32 cellular contexts compared by ENCODE assay signal in genomic region chr2:4295680-4296079, GRCh38.
DNase-seq lines count a peak whose midpoint lies in the region; ATAC-seq and TF ChIP-seq lines count a peak whose summit lies in the region.
"Had no signal": no experiment of that assay in that cellular context is flagged by ENCODE, and none has a peak within 500 bp of the region (broad histone marks: within the 10 kb centered on the region; RNA-seq: fewer than 3 reads in every experiment).

No MANE protein-coding gene starts in this region.

- CTCF ChIA-PET in HEK293T (lab: Yijun Ruan, JAX): no interaction called here

- no peaks in the 10 kb centered on the region for H3K9me2 ChIP-seq in neural cell (ENCODE audit: insufficient read depth, low read length)

- no peak for TF ChIP-seq RAD21 in neural cell (conservative IDR thresholded peaks at IDR 0.05)

- H3K9me3 ChIP-seq in BLaER1 (peaks cover 65% of the 10 kb centered on the region), neural cell (ENCODE audit: low read length) (no peaks in the 10 kb centered on the region), mucosa of descending colon (peaks cover 59% of the 10 kb centered on the region)
- H3K9me3 ChIP-seq: BE2C, Caco-2 had no signal

- peaks cover 8% of the 10 kb centered on the region; the same call in 1 of the 2 replicates for H3K36me3 ChIP-seq in BLaER1
- H3K36me3 ChIP-seq in neural cell (ENCODE audit: insufficient read depth, low read length): no peaks in the 10 kb centered on the region
- H3K36me3 ChIP-seq in mucosa of descending colon (ENCODE audit: low read depth): no peaks in the 10 kb centered on the region
- H3K36me3 ChIP-seq: BE2C had no signal

- TF ChIP-seq CTCF in neural cell (IDR thresholded peaks at IDR 0.05; ENCODE audit: poor library complexity, severe bottlenecking) (no peak), mucosa of descending colon (IDR thresholded peaks at IDR 0.05) (no peak)

- ATAC-seq in mucosa of descending colon (no peak), GM19395 (IDR thresholded peaks at IDR 0.05; ENCODE audit: unreplicated experiment) (no peak)
- ATAC-seq: A549; CD8-positive, alpha-beta T cell had no signal

- peak; percentile 96 for TF ChIP-seq EP300 in neural cell (conservative IDR thresholded peaks at IDR 0.05; ENCODE audit: poor library complexity, severe bottlenecking)

- H3K4me2 ChIP-seq in BLaER1 (no peak overlapping the region), neural cell (ENCODE audit: low read length) (no peak overlapping the region)
- H3K4me2 ChIP-seq: A549 had no signal

- H3F3A ChIP-seq in neural cell (ENCODE audit: insufficient read depth, low read length, poor library complexity, severe bottlenecking): no peaks in the 10 kb centered on the region

- H3K4me3 ChIP-seq in BLaER1 (peak overlapping the region; percentile 30; the same call in 1 of the 2 replicates), neural cell (ENCODE audit: low read length) (no peak overlapping the region), mucosa of descending colon (no peak overlapping the region)
- H3K4me3 ChIP-seq: A549 had no signal

- POLR2A ChIA-PET in HEK293T (lab: Yijun Ruan, JAX): no interaction called here

- peaks cover 82% of the 10 kb centered on the region for H3K4me1 ChIP-seq in BLaER1
- no peaks in the 10 kb centered on the region for H3K4me1 ChIP-seq in mucosa of descending colon (ENCODE audit: low read depth)
- H3K4me1 ChIP-seq: A549, BE2C, Caco-2 had no signal

- intact Hi-C loops in mucosa of descending colon (cut with DNase I, micrococcal nuclease): no loop called here

- H3K27me3 ChIP-seq in BLaER1 (no peaks in the 10 kb centered on the region), neural cell (ENCODE audit: insufficient read depth, low read depth, low read length) (no peaks in the 10 kb centered on the region)
- H3K27me3 ChIP-seq: BE2C; BLaER1 treated with 17β-estradiol and CSF1 and Interleukin-3, amounts not matched to agents 10 nM and 100 nM had no signal

- DNase-seq in HEK293T (ENCODE audit: extremely low spot score) (no peak), fibroblast of peridontal ligament (ENCODE audit: extremely low read depth) (peak; percentile 0), SK-N-DZ (ENCODE audit: low spot score) (no peak), mucosa of descending colon (no peak)
- no peak for DNase-seq in stimulated activated CD4-positive, alpha-beta T cell treated with anti-CD3 and anti-CD28 coated beads, Interleukin-2, amount 100 ng/mL, for 24 hours
- DNase-seq: 8988T; ACHN; AML-193; BE2C; C1 segment of cervical spinal cord; Caco-2; Calu3; CD4-positive, alpha-beta memory T cell; CD4-positive, alpha-beta T cell; CD4-positive, CD25-positive, alpha-beta regulatory T cell; CD8-positive, alpha-beta memory T cell; CD8-positive, alpha-beta T cell; COR-L47; DMS 273 treated with DMSO at 0.1 percent for 48 hours; DMS153; DMS53; DMS79; DMS79 treated with DMSO at 0.1 percent for 48 hours; DND-41; EL had no signal

- no peaks in the 10 kb centered on the region for H3K79me2 ChIP-seq in neural cell (replicated peaks; ENCODE audit: insufficient read depth, low read length)

- no peak overlapping the region for H3K9ac ChIP-seq in BLaER1
- H3K9ac ChIP-seq in neural cell (ENCODE audit: low read length): no peak overlapping the region
- H3K9ac ChIP-seq: BLaER1 treated with 17β-estradiol and CSF1 and Interleukin-3, amounts not matched to agents 10 nM and 100 nM had no signal

- H3K27ac ChIP-seq in BLaER1 (0 out of 2 replicates have a peak overlapping the region, but pooled peaks have one; percentile 82), neural cell (ENCODE audit: low read length) (no peak overlapping the region)
- H3K27ac ChIP-seq: 22Rv1, A549, C4-2B had no signal

- H4K20me1 ChIP-seq in BLaER1 (no peaks in the 10 kb centered on the region), neural cell (ENCODE audit: insufficient read depth) (no peaks in the 10 kb centered on the region)
- H4K20me1 ChIP-seq: BLaER1 treated with 17β-estradiol and CSF1 and Interleukin-3, amounts not matched to agents 10 nM and 100 nM had no signal

- no peak overlapping the region for H2AFZ ChIP-seq in neural cell (ENCODE audit: low read depth, low read length)

TF ChIP-seq in HEK293T, 16 proteins besides CTCF, POLR2A, EP300 and RAD21:
- TF ChIP-seq PKNOX1 (IDR thresholded peaks at IDR 0.05): 0 out of 2 replicates have a peak, but pooled peaks have one; percentile 18
- no peak for TF ChIP-seq LEF1 (IDR thresholded peaks at IDR 0.05; ENCODE audit: borderline replicate concordance)
TF ChIP-seq in HEK293T: peak in this region for 1.

TF ChIP-seq in neural cell, 6 proteins besides CTCF, POLR2A, EP300 and RAD21:
- no peak for TF ChIP-seq SMC3 (conservative IDR thresholded peaks at IDR 0.05; ENCODE audit: poor library complexity)
- TF ChIP-seq POLR2AphosphoS5 (IDR thresholded peaks at IDR 0.05): peak; percentile 57
